Comparison of ENCODE assay signal across 18 cellular contexts in the genomic region with DNA sequence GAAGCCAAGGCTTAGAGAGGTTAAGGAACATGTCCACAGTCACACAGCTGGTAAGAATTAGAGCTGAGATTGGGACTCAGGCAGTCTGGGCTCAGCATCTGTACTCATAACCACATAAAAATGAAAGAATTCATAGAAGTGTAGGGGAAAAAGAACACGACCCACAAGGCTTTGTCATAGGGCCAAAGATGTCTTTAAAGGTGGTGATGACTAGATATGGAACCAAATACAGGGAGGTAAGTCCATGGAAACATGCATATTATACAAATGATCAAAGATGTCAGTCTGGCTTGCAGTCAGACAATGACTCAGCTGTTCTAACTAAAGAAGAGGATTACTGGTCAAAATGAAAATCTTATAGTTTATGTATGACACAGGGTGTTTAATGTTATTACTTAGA. TPM values are rescaled to one million over a fixed set of nuclear protein-coding genes. Genes with fewer than 3 reads are reported as not detected.
DNase-seq lines count a peak whose midpoint lies in the region; ATAC-seq, FAIRE-seq and TF ChIP-seq lines count a peak whose summit lies in the region.
"Had no signal": no experiment of that assay in that cellular context is flagged by ENCODE, and none has a peak within 500 bp of the region (broad histone marks: within the 10 kb centered on the region; RNA-seq: fewer than 3 reads in every experiment).

No MANE protein-coding gene starts in this region.

- no peaks in the 10 kb centered on the region for H3K36me3 ChIP-seq in brain microvascular endothelial cell (replicated peaks)
- H3K36me3 ChIP-seq in pancreas: no peaks in the 10 kb centered on the region
- no peaks in the 10 kb centered on the region for H3K36me3 ChIP-seq in MM.1S (replicated peaks; ENCODE audit: insufficient read depth, low read length)

- DNase-seq in Calu3 (no peak), HT1080 (ENCODE audit: low read depth) (peak; percentile 29), brain microvascular endothelial cell (peak; percentile 42), pancreas (no peak), MM.1S (no peak)
- no peak for DNase-seq in activated CD4-positive, alpha-beta memory T cell treated with anti-CD3 and anti-CD28 coated beads for 36 hours
- DNase-seq: activated CD8-positive, alpha-beta memory T cell treated with anti-CD3 and anti-CD28 coated beads, Interleukin-2, amount 10 ng/mL, durations not matched to agents 7 days and 5 days; amygdala; NCI-H1417; NCI-H69; SHP77; stimulated activated CD4-positive, alpha-beta T cell treated with anti-CD3 and anti-CD28 coated beads, Interleukin-4, amount 100 ng/mL, for 4 hours had no signal

- CTCF ChIA-PET in Calu3 (lab: Charles Lee): interaction anchor here (0.8 to 1.0 kb wide), 2 partner anchors 11 to 53 kb away, joined by 3 to 4 read pairs; no protein-coding TSS in a partner anchor
- CTCF ChIA-PET in activated CD4-positive, alpha-beta memory T cell treated with anti-CD3 and anti-CD28 coated beads for 36 hours (lab: Charles Lee): no interaction called here

- FAIRE-seq in pancreas (lab: Jason Lieb, UNC): peak; percentile 47
- FAIRE-seq: endometrium, TTC549 had no signal

- H3K9me3 ChIP-seq in pancreas (no peaks in the 10 kb centered on the region), MM.1S (replicated peaks; ENCODE audit: insufficient read depth, low read length) (no peaks in the 10 kb centered on the region)

- BruUV-seq in Calu3 (replicated peaks; lab: Mats Ljungman, UMichigan): no TSS peak

- no peaks in the 10 kb centered on the region for H3F3A ChIP-seq in MM.1S (ENCODE audit: insufficient read depth, low read length)

- no peak overlapping the region for H3K4me2 ChIP-seq in MM.1S (ENCODE audit: low read depth, low read length)
- H3K4me2 ChIP-seq: GM23338 had no signal

- H3K9me3 Mint-ChIP-seq in Calu3 (ENCODE audit: low read depth, unreplicated experiment): no peaks in the 10 kb centered on the region
- H3K9me3 Mint-ChIP-seq in activated CD4-positive, alpha-beta memory T cell treated with anti-CD3 and anti-CD28 coated beads for 36 hours: no peaks in the 10 kb centered on the region
- H3K9me3 Mint-ChIP-seq: GM23338 had no signal

- H3K4me3 Mint-ChIP-seq in Calu3 (ENCODE audit: low read depth, unreplicated experiment): no peak overlapping the region
- no peak overlapping the region for H3K4me3 Mint-ChIP-seq in activated CD4-positive, alpha-beta memory T cell treated with anti-CD3 and anti-CD28 coated beads for 36 hours
- H3K4me3 Mint-ChIP-seq: activated CD8-positive, alpha-beta memory T cell treated with anti-CD3 and anti-CD28 coated beads, Interleukin-2, amount 10 ng/mL, durations not matched to agents 7 days and 5 days; GM23338; mesothelial cell of epicardium had no signal

- H2AFZ ChIP-seq in MM.1S (ENCODE audit: low read length): no peak overlapping the region
- H2AFZ ChIP-seq: GM23338, parathyroid adenoma had no signal

- TF ChIP-seq CTCF in Calu3 (IDR thresholded peaks at IDR 0.05; ENCODE audit: unreplicated experiment) (no peak), brain microvascular endothelial cell (IDR thresholded peaks at IDR 0.05; ENCODE audit: low read depth, low read length, missing control alignments) (no peak), pancreas (IDR thresholded peaks at IDR 0.05) (no peak), MM.1S (IDR thresholded peaks at IDR 0.05; ENCODE audit: low read length) (no peak)

- 18 to 38% methylated on average over 1 of the region's 1 CpG for WGBS in pancreas, 2 donors

- ATAC-seq in pancreas (no peak), GM18517 (IDR thresholded peaks at IDR 0.05; ENCODE audit: unreplicated experiment) (no peak)
- ATAC-seq: activated CD8-positive, alpha-beta memory T cell treated with anti-CD3 and anti-CD28 coated beads, Interleukin-2, amount 10 ng/mL, durations not matched to agents 7 days and 5 days had no signal

- H3K4me3 ChIP-seq in brain microvascular endothelial cell (ENCODE audit: low read depth, low read length) (no peak overlapping the region), pancreas (no peak overlapping the region), MM.1S (ENCODE audit: low read length) (no peak overlapping the region)
- H3K4me3 ChIP-seq: GM23338 had no signal

- H3K27ac ChIP-seq in brain microvascular endothelial cell: peak overlapping the region; percentile 28
- no peak overlapping the region for H3K27ac ChIP-seq in pancreas
- H3K27ac ChIP-seq in MM.1S (ENCODE audit: low read length): no peak overlapping the region
- H3K27ac ChIP-seq: parathyroid adenoma had no signal

- H3K27ac Mint-ChIP-seq in Calu3 (ENCODE audit: unreplicated experiment): peak overlapping the region; percentile 38
- H3K27ac Mint-ChIP-seq in activated CD4-positive, alpha-beta memory T cell treated with anti-CD3 and anti-CD28 coated beads for 36 hours: no peak overlapping the region
- H3K27ac Mint-ChIP-seq: activated CD8-positive, alpha-beta memory T cell treated with anti-CD3 and anti-CD28 coated beads, Interleukin-2, amount 10 ng/mL, durations not matched to agents 7 days and 5 days; GM23338 had no signal

- intact Hi-C loops in Calu3 (cut with micrococcal nuclease; ENCODE audit: unreplicated experiment): loop anchor here (5.0 kb wide), 4 partner anchors 36 to 214 kb away; no protein-coding TSS in a partner anchor
- intact Hi-C loops in pancreas (cut with DNase I): no loop called here
- intact Hi-C loops in activated CD4-positive, alpha-beta memory T cell treated with anti-CD3 and anti-CD28 coated beads for 36 hours (cut with micrococcal nuclease): loop anchor here (5.0 kb wide), 1 partner anchor 84 kb away; no protein-coding TSS in a partner anchor

- H3K9me2 ChIP-seq in MM.1S (replicated peaks; ENCODE audit: insufficient read depth, low read length): no peaks in the 10 kb centered on the region

- no peaks in the 10 kb centered on the region for H3K36me3 Mint-ChIP-seq in Calu3 (ENCODE audit: insufficient read depth, unreplicated experiment)
- H3K36me3 Mint-ChIP-seq in activated CD4-positive, alpha-beta memory T cell treated with anti-CD3 and anti-CD28 coated beads for 36 hours: no peaks in the 10 kb centered on the region
- H3K36me3 Mint-ChIP-seq: activated CD8-positive, alpha-beta memory T cell treated with anti-CD3 and anti-CD28 coated beads, Interleukin-2, amount 10 ng/mL, durations not matched to agents 7 days and 5 days; mesothelial cell of epicardium had no signal

- in situ Hi-C loops in brain microvascular endothelial cell (cut with HindIII; ENCODE audit: low pct_ligation_motif_present, low sequenced_read_pairs): no loop called here

- no peaks in the 10 kb centered on the region for H3K27me3 Mint-ChIP-seq in Calu3 (ENCODE audit: unreplicated experiment)
- H3K27me3 Mint-ChIP-seq in activated CD4-positive, alpha-beta memory T cell treated with anti-CD3 and anti-CD28 coated beads for 36 hours: peaks cover 27% of the 10 kb centered on the region

- POLR2A ChIA-PET in activated CD4-positive, alpha-beta memory T cell treated with anti-CD3 and anti-CD28 coated beads for 36 hours (lab: Charles Lee): no interaction called here

- no peak overlapping the region for H3K9ac ChIP-seq in MM.1S (ENCODE audit: low read length)
- H3K9ac ChIP-seq: parathyroid adenoma had no signal

- H3K79me2 ChIP-seq in MM.1S (ENCODE audit: low read length): no peaks in the 10 kb centered on the region
- H3K79me2 ChIP-seq: parathyroid adenoma had no signal

- H3K27me3 ChIP-seq in brain microvascular endothelial cell (replicated peaks) (no peaks in the 10 kb centered on the region), pancreas (no peaks in the 10 kb centered on the region), MM.1S (replicated peaks; ENCODE audit: insufficient read depth, low read length) (no peaks in the 10 kb centered on the region)

- H3K4me1 Mint-ChIP-seq in Calu3 (ENCODE audit: low read depth, unreplicated experiment): peaks cover 38% of the 10 kb centered on the region
- no peaks in the 10 kb centered on the region for H3K4me1 Mint-ChIP-seq in activated CD4-positive, alpha-beta memory T cell treated with anti-CD3 and anti-CD28 coated beads for 36 hours (ENCODE audit: low read depth)
- H3K4me1 Mint-ChIP-seq: activated CD8-positive, alpha-beta memory T cell treated with anti-CD3 and anti-CD28 coated beads, Interleukin-2, amount 10 ng/mL, durations not matched to agents 7 days and 5 days had no signal

- no peaks in the 10 kb centered on the region for H3K4me1 ChIP-seq in pancreas
- no peaks in the 10 kb centered on the region for H3K4me1 ChIP-seq in MM.1S (ENCODE audit: low read length)
- H3K4me1 ChIP-seq: parathyroid adenoma had no signal

- no peaks in the 10 kb centered on the region for H4K20me1 ChIP-seq in MM.1S (ENCODE audit: insufficient read depth, low read length)

RNA-seq across cellular contexts. Expression of gene SSPN, which starts 7.2 kb away (rescaled TPM):
- 7.0 and 8.9 TPM in 2 replicates for total RNA-seq in Calu3 (2022)
- 1.4 TPM in 1 of 2 replicates, not detected in the other for total RNA-seq in HT1080 (2014; rRNA removed; shearing (Covaris generic))
- 0.19 and 1.7 TPM in 2 replicates for polyA plus RNA-seq in HT1080 (2015; cell fraction: cytosol; rRNA removed)
- polyA plus RNA-seq in HT1080 (2015; cell fraction: nucleus; rRNA removed): 0.10 and 2.2 TPM in 2 replicates
- total RNA-seq in pancreas: 10 to 100 TPM in 1 of 6 donors, 1 to 10 TPM in 5; 3.7 to 11.9 (median 5.8) TPM
- polyA plus RNA-seq in pancreas: 1 to 10 TPM in 1 of 2 donors, under 1 TPM in 1; 0.61 to 2.1 TPM
- total RNA-seq in activated CD4-positive, alpha-beta memory T cell treated with anti-CD3 and anti-CD28 coated beads for 36 hours: not detected
- total RNA-seq: activated CD8-positive, alpha-beta memory T cell treated with anti-CD3 and anti-CD28 coated beads, Interleukin-2, amount 10 ng/mL, durations not matched to agents 7 days and 5 days had no signal

Comparison
In these comparisons a context has a peak if more than half of its experiments do, and no peak if none do; other contexts are left out.
1. DNase-seq: peak in HT1080 (single experiment) and brain microvascular endothelial cell (single experiment); none in Calu3 (single experiment), pancreas (0 of 6), activated CD4-positive, alpha-beta memory T cell treated with anti-CD3 and anti-CD28 coated beads for 36 hours (single experiment) and MM.1S (single experiment).
2. intact Hi-C loops: an anchor here in Calu3 (5.0 kb wide) and activated CD4-positive, alpha-beta memory T cell treated with anti-CD3 and anti-CD28 coated beads for 36 hours (5.0 kb wide); none called in pancreas.